ENCODE assay signal across 8 cellular contexts in genomic region chr4:75995727-75996126, GRCh38. TPM values are rescaled to one million over a fixed set of nuclear protein-coding genes. Genes with fewer than 3 reads are reported as not detected.
A peak's percentile ranks its signal among the peaks of the same experiment; 100 is the strongest.
DNase-seq lines count a peak whose midpoint lies in the region; TF ChIP-seq lines count a peak whose summit lies in the region.

No MANE protein-coding gene starts in this region.

- H3K36me3 ChIP-seq in MM.1S (replicated peaks; ENCODE audit: insufficient read depth, low read length), result no peaks in the 10 kb centered on the region
- H3K36me3 ChIP-seq in esophagus muscularis mucosa, result no peaks in the 10 kb centered on the region
- no peaks in the 10 kb centered on the region for H3K36me3 ChIP-seq in osteoblast (ENCODE audit: insufficient read depth, low read length)

- no peaks in the 10 kb centered on the region; the same call in 1 of the 2 replicates for H3K27me3 ChIP-seq in MM.1S (replicated peaks; ENCODE audit: insufficient read depth, low read length)
- no peaks in the 10 kb centered on the region for H3K27me3 ChIP-seq in esophagus muscularis mucosa
- H3K27me3 ChIP-seq in osteoblast (ENCODE audit: insufficient read depth, low read length), result no peaks in the 10 kb centered on the region

- CTCF ChIA-PET in activated CD4-positive, alpha-beta T cell treated with anti-CD3 and anti-CD28 coated beads, Interleukin-2, amount 10 ng/mL, durations not matched to agents 7 days and 5 days (lab: Charles Lee), result interaction anchor here (0.7 to 2.3 kb wide), 20 partner anchors 13 to 98 kb away, joined by 3 to 20 read pairs (median 4); partner anchors contain the start of gene CXCL11
- CTCF ChIA-PET in RWPE1 (lab: Yijun Ruan, JAX), result interaction anchor here (0.5 to 1.7 kb wide), 25 partner anchors 10 to 188 kb away, joined by 3 to 17 read pairs (median 4); partner anchors contain the start of genes ART3 and NAAA

- no peaks in the 10 kb centered on the region for H3K9me3 Mint-ChIP-seq in activated CD4-positive, alpha-beta T cell treated with anti-CD3 and anti-CD28 coated beads, Interleukin-2, amount 10 ng/mL, durations not matched to agents 7 days and 5 days

- H3K9me2 ChIP-seq in MM.1S (replicated peaks; ENCODE audit: insufficient read depth, low read length), result no peaks in the 10 kb centered on the region

- H3K4me3 ChIP-seq in MM.1S (ENCODE audit: low read length) (no peak overlapping the region), esophagus muscularis mucosa (no peak overlapping the region), osteoblast (ENCODE audit: insufficient read depth, low read length) (no peak overlapping the region)

- TF ChIP-seq CTCF in MM.1S (IDR thresholded peaks at IDR 0.05; ENCODE audit: low read length) (peak; percentile 51), RWPE1 (conservative IDR thresholded peaks at IDR 0.05; ENCODE audit: low read depth) (peak; percentile 56), esophagus muscularis mucosa (IDR thresholded peaks at IDR 0.05) (peak; percentile 66 to 72 (median 67)), osteoblast (IDR thresholded peaks at IDR 0.05; ENCODE audit: extremely low read depth, low read depth, low read length) (peak; percentile 55)

- H3K4me2 ChIP-seq in MM.1S (ENCODE audit: low read depth, low read length), result no peak overlapping the region
- no peak overlapping the region for H3K4me2 ChIP-seq in osteoblast (ENCODE audit: insufficient read depth, low read length)

- H3K9ac ChIP-seq in MM.1S (ENCODE audit: low read length), result no peak overlapping the region

- peaks cover 2% of the 10 kb centered on the region for H3K27me3 Mint-ChIP-seq in activated CD4-positive, alpha-beta T cell treated with anti-CD3 and anti-CD28 coated beads, Interleukin-2, amount 10 ng/mL, durations not matched to agents 7 days and 5 days

- 9% methylated on average over 5 of the region's 5 CpGs for WGBS in esophagus muscularis mucosa

- H3K9me3 ChIP-seq in MM.1S (replicated peaks; ENCODE audit: insufficient read depth, low read length) (no peaks in the 10 kb centered on the region), esophagus muscularis mucosa (no peaks in the 10 kb centered on the region), osteoblast (ENCODE audit: low read depth, low read length) (no peaks in the 10 kb centered on the region)

- no peak overlapping the region for H3K4me3 Mint-ChIP-seq in activated CD4-positive, alpha-beta T cell treated with anti-CD3 and anti-CD28 coated beads, Interleukin-2, amount 10 ng/mL, durations not matched to agents 7 days and 5 days

- no peaks in the 10 kb centered on the region for H3K36me3 Mint-ChIP-seq in activated CD4-positive, alpha-beta T cell treated with anti-CD3 and anti-CD28 coated beads, Interleukin-2, amount 10 ng/mL, durations not matched to agents 7 days and 5 days (ENCODE audit: low read depth)

- H3K79me2 ChIP-seq in MM.1S (ENCODE audit: low read length) (peaks cover under 1% of the 10 kb centered on the region), osteoblast (ENCODE audit: insufficient read depth, low read length) (peaks cover 5% of the 10 kb centered on the region)

- H3K27ac Mint-ChIP-seq in activated CD4-positive, alpha-beta T cell treated with anti-CD3 and anti-CD28 coated beads, Interleukin-2, amount 10 ng/mL, durations not matched to agents 7 days and 5 days, result no peak overlapping the region

- no peaks in the 10 kb centered on the region for H3K4me1 ChIP-seq in MM.1S (ENCODE audit: low read length)
- peaks cover 0 to 6% (median 5%) of the 10 kb centered on the region in 4 donors for H3K4me1 ChIP-seq in esophagus muscularis mucosa
- H3K4me1 ChIP-seq in osteoblast (ENCODE audit: insufficient read depth, low read length), result no peaks in the 10 kb centered on the region

- H3K4me1 Mint-ChIP-seq in activated CD4-positive, alpha-beta T cell treated with anti-CD3 and anti-CD28 coated beads, Interleukin-2, amount 10 ng/mL, durations not matched to agents 7 days and 5 days, result peaks cover 14% of the 10 kb centered on the region

- POLR2A ChIA-PET in activated CD4-positive, alpha-beta T cell treated with anti-CD3 and anti-CD28 coated beads, Interleukin-2, amount 10 ng/mL, durations not matched to agents 7 days and 5 days (lab: Charles Lee), result no interaction called here
- POLR2A ChIA-PET in RWPE1 (lab: Yijun Ruan, JAX; ENCODE audit: low non-redundant PET), result no interaction called here

- H4K20me1 ChIP-seq in MM.1S (ENCODE audit: insufficient read depth, low read length), result no peaks in the 10 kb centered on the region
- no peaks in the 10 kb centered on the region for H4K20me1 ChIP-seq in osteoblast (ENCODE audit: insufficient read depth, low read length)

- no peak overlapping the region for H2AFZ ChIP-seq in MM.1S (ENCODE audit: low read length)
- no peak overlapping the region for H2AFZ ChIP-seq in osteoblast (ENCODE audit: low read length)

- intact Hi-C loops in esophagus muscularis mucosa (cut with DNase I), result loop anchor here (1.0 kb wide), 1 partner anchor 73 kb away; no protein-coding TSS in a partner anchor

- peak; percentile 16 for DNase-seq in activated CD4-positive, alpha-beta T cell treated with anti-CD3 and anti-CD28 coated beads, Interleukin-2, amount 10 ng/mL, durations not matched to agents 7 days and 5 days
- DNase-seq in activated CD4-positive, alpha-beta T cell treated with anti-CD3 and anti-CD28 coated beads for 48 hours, result no peak
- DNase-seq in MM.1S (peak; percentile 71), RWPE1 (ENCODE audit: low spot score) (peak; percentile 41), esophagus muscularis mucosa (ENCODE audit: extremely low spot score) (peak; percentile 47), osteoblast (ENCODE audit: insufficient read length, low spot score, missing footprints) (no peak), HK-2 (ENCODE audit: unreplicated experiment) (no peak)
- DNase-seq in stimulated activated CD4-positive, alpha-beta T cell treated with anti-CD3 and anti-CD28 coated beads, Interleukin-15, amount 100 ng/mL, for 24 hours, result no peak

- no peak for TF ChIP-seq POLR2A in esophagus muscularis mucosa (IDR thresholded peaks at IDR 0.05; ENCODE audit: low read depth)

- TF ChIP-seq EP300 in esophagus muscularis mucosa (IDR thresholded peaks at IDR 0.05), result no peak

- no peak overlapping the region for H3K27ac ChIP-seq in MM.1S (ENCODE audit: low read length)
- peak overlapping the region; percentile 29; the same call in 1 of the 2 replicates for H3K27ac ChIP-seq in RWPE1
- H3K27ac ChIP-seq in esophagus muscularis mucosa (replicated peaks in 1 of 4), result no peak overlapping the region
- no peak overlapping the region for H3K27ac ChIP-seq in osteoblast (ENCODE audit: low read depth, low read length)

- H3F3A ChIP-seq in MM.1S (ENCODE audit: insufficient read depth, low read length), result no peaks in the 10 kb centered on the region

RNA-seq across cellular contexts. Expression of gene SDAD1, which starts 5.0 kb away (rescaled TPM):
- total RNA-seq in activated CD4-positive, alpha-beta T cell treated with anti-CD3 and anti-CD28 coated beads, Interleukin-2, amount 10 ng/mL, durations not matched to agents 7 days and 5 days, result 10 to 100 TPM; 48.2 to 59.6 TPM
- total RNA-seq in esophagus muscularis mucosa (10 to 100 TPM; 30.6 to 38.2 (median 35.7) TPM), osteoblast (36.2 and 41.5 TPM in 2 replicates)

RNA-seq across cellular contexts. Expression of gene CXCL9, which starts 11.6 kb away (rescaled TPM):
- total RNA-seq in activated CD4-positive, alpha-beta T cell treated with anti-CD3 and anti-CD28 coated beads, Interleukin-2, amount 10 ng/mL, durations not matched to agents 7 days and 5 days, result under 1 TPM in 1 of 2 experiments, not detected in 1; 0.15 TPM
- total RNA-seq in esophagus muscularis mucosa (under 1 TPM in 3 of 4 donors, not detected in 1; 0.11 to 0.17 (median 0.13) TPM), osteoblast (not detected in 2 replicates)

RNA-seq across cellular contexts. Expression of gene CXCL10, which starts 27.6 kb away (rescaled TPM):
- under 1 TPM; 0.27 to 0.40 TPM for total RNA-seq in activated CD4-positive, alpha-beta T cell treated with anti-CD3 and anti-CD28 coated beads, Interleukin-2, amount 10 ng/mL, durations not matched to agents 7 days and 5 days
- total RNA-seq in esophagus muscularis mucosa (under 1 TPM in 1 of 4 donors, not detected in 3; 0.50 TPM), osteoblast (not detected in 2 replicates)

RNA-seq across cellular contexts. Expression of gene CXCL11, which starts 40.1 kb away (rescaled TPM):
- not detected for total RNA-seq in activated CD4-positive, alpha-beta T cell treated with anti-CD3 and anti-CD28 coated beads, Interleukin-2, amount 10 ng/mL, durations not matched to agents 7 days and 5 days
- total RNA-seq in esophagus muscularis mucosa (not detected), osteoblast (not detected in 2 replicates)

RNA-seq across cellular contexts. Expression of gene NAAA, which starts 54.9 kb away (rescaled TPM):
- total RNA-seq in activated CD4-positive, alpha-beta T cell treated with anti-CD3 and anti-CD28 coated beads, Interleukin-2, amount 10 ng/mL, durations not matched to agents 7 days and 5 days, result 10 to 100 TPM; 39.6 to 41.1 TPM
- 10 to 100 TPM; 20.7 to 55.7 (median 26.6) TPM for total RNA-seq in esophagus muscularis mucosa
- 25.6 and 27.9 TPM in 2 replicates for total RNA-seq in osteoblast

Comparison
In these comparisons a context has a peak if more than half of its experiments do, and no peak if none do; other contexts are left out.
1. DNase-seq: peak in activated CD4-positive, alpha-beta T cell treated with anti-CD3 and anti-CD28 coated beads, Interleukin-2, amount 10 ng/mL, durations not matched to agents 7 days and 5 days (single experiment), MM.1S (single experiment), RWPE1 (single experiment) and esophagus muscularis mucosa (single experiment); none in activated CD4-positive, alpha-beta T cell treated with anti-CD3 and anti-CD28 coated beads for 48 hours (single experiment), osteoblast (single experiment), HK-2 (single experiment) and stimulated activated CD4-positive, alpha-beta T cell treated with anti-CD3 and anti-CD28 coated beads, Interleukin-15, amount 100 ng/mL, for 24 hours (single experiment).
2. Peak in every context shown above with its lines, with median percentiles within 50 percentile points of each other: CTCF ChIP-seq.